In the genomic region with DNA sequence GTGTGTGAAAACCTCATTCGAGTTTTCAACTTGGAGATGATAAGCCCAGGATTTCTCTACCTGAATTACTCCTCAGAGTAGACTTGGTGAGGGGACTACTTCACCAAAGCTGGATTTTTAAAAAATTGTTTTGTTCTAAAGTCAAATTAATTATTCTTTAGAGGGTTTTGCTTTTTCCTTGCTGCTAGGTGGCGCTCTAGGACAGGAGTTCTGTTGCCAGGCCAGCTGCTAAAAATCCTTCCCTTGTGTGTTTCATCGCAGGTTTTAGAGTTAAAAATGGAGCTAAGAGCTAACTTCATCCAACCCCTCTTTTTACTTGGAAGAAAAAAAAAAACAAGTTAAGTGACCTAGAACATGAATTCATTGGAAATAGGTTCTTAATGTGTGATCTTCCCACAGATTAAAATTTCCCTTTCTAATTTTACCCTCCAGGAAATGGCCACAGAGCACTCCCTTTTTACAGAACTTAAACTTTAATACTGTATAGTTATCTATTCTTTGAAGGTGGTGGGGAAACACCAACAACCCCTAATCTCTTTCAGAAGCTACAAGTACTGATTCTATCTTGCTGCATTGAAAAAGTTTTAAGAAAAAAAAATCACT, we compare ENCODE assay signal across 8 cellular contexts. TPM values are rescaled to one million over a fixed set of nuclear protein-coding genes. Genes with fewer than 3 reads are reported as not detected.
DNase-seq lines count a peak whose midpoint lies in the region; ATAC-seq and TF ChIP-seq lines count a peak whose summit lies in the region.

No MANE protein-coding gene starts in this region.

- POLR2A ChIA-PET in MCF 10A (lab: Yijun Ruan, JAX): interaction anchor here (0.8 to 4.3 kb wide), 3 partner anchors 9 to 108 kb away, joined by 3 to 40 read pairs (median 19); no protein-coding TSS in a partner anchor

- H3K4me3 ChIP-seq in heart left ventricle: no peak overlapping the region

- no peaks in the 10 kb centered on the region for H3K9me3 ChIP-seq in heart left ventricle

- CTCF ChIA-PET in MCF 10A (lab: Yijun Ruan, JAX): interaction anchor here (0.5 to 49.8 kb wide), 71 partner anchors 9 to 1606 kb away, joined by 3 to 2115 read pairs (median 4); partner anchors contain the start of gene CLEC20A

- no peak for ATAC-seq in heart left ventricle
- ATAC-seq in left colon: peak; percentile 40
- no peak for ATAC-seq in GM18517 (IDR thresholded peaks at IDR 0.05; ENCODE audit: unreplicated experiment)

- no TSS peak for BruUV-seq in MCF 10A (replicated peaks; lab: Mats Ljungman, UMichigan)

- H3K4me1 Mint-ChIP-seq in MCF 10A (ENCODE audit: insufficient read depth, unreplicated experiment): no peaks in the 10 kb centered on the region

- no peak overlapping the region for H3K27ac Mint-ChIP-seq in MCF 10A (ENCODE audit: low read depth, unreplicated experiment)

- peaks cover 0 to 30% (median 18%) of the 10 kb centered on the region in 12 donors for H3K4me1 ChIP-seq in heart left ventricle

- 0 to 2% (median 0%) methylated on average over 3 of the region's 3 CpGs for WGBS in heart left ventricle, 4 donors

- H3K27ac ChIP-seq in heart left ventricle: no peak overlapping the region

- H3K4me3 Mint-ChIP-seq in MCF 10A (ENCODE audit: unreplicated experiment): no peak overlapping the region

- H3K27me3 Mint-ChIP-seq in MCF 10A (ENCODE audit: insufficient read depth, unreplicated experiment): peaks cover 18% of the 10 kb centered on the region

- peak in 4 of 5 donors; percentile 37 to 63 (median 50) for DNase-seq in heart left ventricle
- DNase-seq in cardiac septum (ENCODE audit: low spot score): no peak
- peak; percentile 39 for DNase-seq in NCI-H1694 (lab: John Stamatoyannopoulos, UW)
- DNase-seq in T-helper 9 cell: peak; percentile 47
- DNase-seq in MCF 10A (ENCODE audit: unreplicated experiment): peak; percentile 78
- peak; percentile 37 to 39 for DNase-seq in left colon
- peak; percentile 24 to 46 (median 28) for DNase-seq in stimulated activated CD4-positive, alpha-beta T cell treated with anti-CD3 and anti-CD28 coated beads, TNF-alpha, amount 100 ng/mL, for 24 hours (ENCODE audit: low read depth in 3 of 3)

- no peaks in the 10 kb centered on the region for H3K9me3 Mint-ChIP-seq in MCF 10A (ENCODE audit: unreplicated experiment)

- peak; percentile 47 to 90 (median 78) for TF ChIP-seq CTCF in heart left ventricle (IDR thresholded peaks at IDR 0.05)
- TF ChIP-seq CTCF in MCF 10A (IDR thresholded peaks at IDR 0.05; ENCODE audit: unreplicated experiment): peak; percentile 92

- H3K27me3 ChIP-seq in heart left ventricle: peaks cover 0 to 4% (median 0%) of the 10 kb centered on the region in 9 donors

- intact Hi-C loops in heart left ventricle (cut with DNase I) (loop anchor here in 8 of 10 donors (1.0 to 10.0 kb wide), 8 partner anchors 102 to 478 kb away; no protein-coding TSS in a partner anchor), cardiac septum (cut with DNase I) (loop anchor here (1.0 to 10.0 kb wide), 2 partner anchors 104 to 448 kb away; partner anchors contain the start of gene QSOX1), MCF 10A (cut with micrococcal nuclease) (loop anchor here (1.0 to 10.0 kb wide), 6 partner anchors 103 to 1158 kb away; no protein-coding TSS in a partner anchor), left colon (cut with DNase I, micrococcal nuclease) (loop anchor here (2.0 to 10.0 kb wide), 2 partner anchors 108 kb away; no protein-coding TSS in a partner anchor)

- H3K36me3 ChIP-seq in heart left ventricle: no peaks in the 10 kb centered on the region

- no peak for TF ChIP-seq POLR2A in heart left ventricle (IDR thresholded peaks at IDR 0.05)

- no peaks in the 10 kb centered on the region for H3K36me3 Mint-ChIP-seq in MCF 10A (ENCODE audit: insufficient read depth, unreplicated experiment)

RNA-seq across cellular contexts. Expression of gene FAM163A, which starts 36.7 kb away (rescaled TPM):
- total RNA-seq in heart left ventricle: under 1 TPM in 8 of 9 donors, not detected in 1; 0.09 to 0.27 (median 0.16) TPM
- under 1 TPM; 0.04 to 0.28 TPM for polyA plus RNA-seq in heart left ventricle
- total RNA-seq in cardiac septum: 0.16 TPM
- total RNA-seq in MCF 10A (2022): not detected in 2 replicates
- under 1 TPM; 0.15 to 0.61 TPM for total RNA-seq in left colon
